10 cellular contexts compared by ENCODE assay signal in genomic region chr3:37492977-37493471, GRCh38. TPM values are rescaled to one million over a fixed set of nuclear protein-coding genes. Genes with fewer than 3 reads are reported as not detected.
DNase-seq lines count a peak whose midpoint lies in the region; ATAC-seq and TF ChIP-seq lines count a peak whose summit lies in the region.
"Had no signal": no experiment of that assay in that cellular context is flagged by ENCODE, and none has a peak within 500 bp of the region (broad histone marks: within the 10 kb centered on the region; RNA-seq: fewer than 3 reads in every experiment).

No MANE protein-coding gene starts in this region.

- intact Hi-C loops in upper lobe of right lung (cut with DNase I), result no loop called here

- peak overlapping the region; percentile 55 for H3K27ac ChIP-seq in right atrium auricular region
- H3K27ac ChIP-seq in upper lobe of right lung, result peak overlapping the region; percentile 44

- no peak overlapping the region for H3K4me3 Mint-ChIP-seq in effector memory CD8-positive, alpha-beta T cell

- TF ChIP-seq CTCF in right atrium auricular region (IDR thresholded peaks at IDR 0.05) (no peak), upper lobe of right lung (IDR thresholded peaks at IDR 0.05) (no peak)

- peaks cover 36 to 41% of the 10 kb centered on the region in 2 donors for H3K27me3 Mint-ChIP-seq in effector memory CD8-positive, alpha-beta T cell

- H3K27ac Mint-ChIP-seq in activated naive CD4-positive, alpha-beta T cell treated with anti-CD3 and anti-CD28 coated beads, Interleukin-2, amount 50 U/mL, for 72 hours, result peak overlapping the region in 1 of 2 donors; percentile 65
- no peak overlapping the region for H3K27ac Mint-ChIP-seq in effector memory CD8-positive, alpha-beta T cell
- H3K27ac Mint-ChIP-seq: CD4-positive, CD25-positive, alpha-beta regulatory T cell had no signal

- H3K9me3 ChIP-seq in right atrium auricular region (no peaks in the 10 kb centered on the region), upper lobe of right lung (no peaks in the 10 kb centered on the region)

- no peaks in the 10 kb centered on the region for H3K36me3 ChIP-seq in right atrium auricular region
- no peaks in the 10 kb centered on the region for H3K36me3 ChIP-seq in upper lobe of right lung

- DNase-seq in activated naive CD4-positive, alpha-beta T cell treated with anti-CD3 and anti-CD28 coated beads, Interleukin-2, amount 50 U/mL, for 72 hours (ENCODE audit: low spot score in 2 of 2), result no peak
- DNase-seq in activated naive CD4-positive, alpha-beta T cell (lab: John Stamatoyannopoulos, UW), result no peak
- DNase-seq in right atrium auricular region (ENCODE audit: low spot score), result no peak
- DNase-seq in upper lobe of right lung, result no peak
- no peak for DNase-seq in stimulated activated CD4-positive, alpha-beta T cell treated with anti-CD3 and anti-CD28 coated beads, Interleukin-4, amount 100 ng/mL, for 4 hours
- DNase-seq in effector memory CD8-positive, alpha-beta T cell, result no peak
- DNase-seq: CD4-positive, CD25-positive, alpha-beta regulatory T cell; effector CD8-positive, alpha-beta T cell had no signal

- H3K4me1 Mint-ChIP-seq in effector memory CD8-positive, alpha-beta T cell (ENCODE audit: low read depth in 2 of 2), result no peaks in the 10 kb centered on the region
- H3K4me1 Mint-ChIP-seq: CD4-positive, CD25-positive, alpha-beta regulatory T cell had no signal

- H3K27me3 ChIP-seq in right atrium auricular region (no peaks in the 10 kb centered on the region), upper lobe of right lung (no peaks in the 10 kb centered on the region)

- ATAC-seq in activated naive CD4-positive, alpha-beta T cell treated with anti-CD3 and anti-CD28 coated beads, Interleukin-2, amount 50 U/mL, for 72 hours, result peak; percentile 76 to 90
- ATAC-seq in SK-N-SH treated with all-trans-retinoic acid at 6 μM for 48 hours (peak; percentile 68; the same call in 2 of the 3 replicates), upper lobe of right lung (peak; percentile 77), GM18907 (IDR thresholded peaks at IDR 0.05; ENCODE audit: unreplicated experiment) (no peak)
- ATAC-seq in effector memory CD8-positive, alpha-beta T cell (replicated peaks), result no peak

- H3K4me1 ChIP-seq in right atrium auricular region (peaks cover 0 to 46% of the 10 kb centered on the region in 2 donors), upper lobe of right lung (peaks cover 21% of the 10 kb centered on the region)

- H3K4me3 ChIP-seq in right atrium auricular region (no peak overlapping the region), upper lobe of right lung (no peak overlapping the region)

- H3K9me3 Mint-ChIP-seq in activated naive CD4-positive, alpha-beta T cell treated with anti-CD3 and anti-CD28 coated beads, Interleukin-2, amount 50 U/mL, for 72 hours, result peaks cover 9 to 13% of the 10 kb centered on the region in 2 donors
- H3K9me3 Mint-ChIP-seq in effector memory CD8-positive, alpha-beta T cell, result peaks cover 0 to 6% of the 10 kb centered on the region in 2 donors

- H3K36me3 Mint-ChIP-seq in activated naive CD4-positive, alpha-beta T cell treated with anti-CD3 and anti-CD28 coated beads, Interleukin-2, amount 50 U/mL, for 72 hours, result peaks cover 0 to 7% of the 10 kb centered on the region in 2 donors
- H3K36me3 Mint-ChIP-seq in effector memory CD8-positive, alpha-beta T cell (ENCODE audit: insufficient read depth), result peaks cover 3% of the 10 kb centered on the region
- H3K36me3 Mint-ChIP-seq: CD4-positive, CD25-positive, alpha-beta regulatory T cell had no signal

TF ChIP-seq in SK-N-SH treated with all-trans-retinoic acid at 6 μM for 48 hours, 23 proteins besides CTCF, POLR2A, EP300 and RAD21 (continues in another document):
- TF ChIP-seq TOX (CRISPR knock-in tag; IDR thresholded peaks at IDR 0.05; ENCODE audit: borderline replicate concordance) (no peak), TSHZ2 (CRISPR knock-in tag; IDR thresholded peaks at IDR 0.05) (peak; percentile 87), ZNF70 (CRISPR knock-in tag; IDR thresholded peaks at IDR 0.05) (no peak), ISL1 (CRISPR knock-in tag; IDR thresholded peaks at IDR 0.05) (peak; percentile 86), ZNF565 (CRISPR knock-in tag; conservative IDR thresholded peaks at IDR 0.05; ENCODE audit: low read depth) (0 out of 2 replicates have a peak, but pooled peaks have one; percentile 33), RARB (CRISPR knock-in tag; IDR thresholded peaks at IDR 0.05) (no peak), PPARA (CRISPR knock-in tag; IDR thresholded peaks at IDR 0.05; ENCODE audit: borderline replicate concordance) (no peak), CSRNP3 (CRISPR knock-in tag; IDR thresholded peaks at IDR 0.05) (peak; percentile 72; the same call in 1 of the 2 replicates), ARNTL (CRISPR knock-in tag; IDR thresholded peaks at IDR 0.05; ENCODE audit: borderline replicate concordance, low read depth) (no peak), GLIS3 (CRISPR knock-in tag; IDR thresholded peaks at IDR 0.05) (0 out of 2 replicates have a peak, but pooled peaks have one; percentile 59), CREB5 (CRISPR knock-in tag; IDR thresholded peaks at IDR 0.05; ENCODE audit: low read depth) (no peak), ZC3H10 (CRISPR knock-in tag; IDR thresholded peaks at IDR 0.05) (no peak), SNAI2 (CRISPR knock-in tag; IDR thresholded peaks at IDR 0.05) (no peak), OSR1 (CRISPR knock-in tag; IDR thresholded peaks at IDR 0.05) (no peak), TCF4 (CRISPR knock-in tag; IDR thresholded peaks at IDR 0.05; ENCODE audit: borderline replicate concordance) (peak; percentile 69), BACH2 (CRISPR knock-in tag; IDR thresholded peaks at IDR 0.05; ENCODE audit: borderline replicate concordance) (no peak), POU6F1 (CRISPR knock-in tag; IDR thresholded peaks at IDR 0.05; ENCODE audit: borderline replicate concordance, low read depth) (no peak)

RNA-seq across cellular contexts. Expression of gene ITGA9, which starts 41.1 kb away (rescaled TPM):
- 1 to 10 TPM in 1 of 2 donors, under 1 TPM in 1; 0.14 to 2.2 TPM for total RNA-seq in activated naive CD4-positive, alpha-beta T cell treated with anti-CD3 and anti-CD28 coated beads, Interleukin-2, amount 50 U/mL, for 72 hours
- 10 to 100 TPM; 14.9 to 30.8 TPM for total RNA-seq in right atrium auricular region
- total RNA-seq in upper lobe of right lung, result 48.8 TPM

Comparison
In these comparisons a context has a peak if more than half of its experiments do, and no peak if none do; other contexts are left out.
1. ATAC-seq: peak in activated naive CD4-positive, alpha-beta T cell treated with anti-CD3 and anti-CD28 coated beads, Interleukin-2, amount 50 U/mL, for 72 hours (2 of 2), SK-N-SH treated with all-trans-retinoic acid at 6 μM for 48 hours (single experiment) and upper lobe of right lung (single experiment); none in GM18907 (single experiment) and effector memory CD8-positive, alpha-beta T cell (single experiment).
2. RNA of gene ITGA9, which starts 41.1 kb away (total RNA-seq): 48.8 TPM in upper lobe of right lung (single experiment) and 14.9 to 30.8 TPM in right atrium auricular region; 0.14 to 2.2 TPM in activated naive CD4-positive, alpha-beta T cell treated with anti-CD3 and anti-CD28 coated beads, Interleukin-2, amount 50 U/mL, for 72 hours; every median in the first group is over 4 times any median in the second.